In the genomic region with DNA sequence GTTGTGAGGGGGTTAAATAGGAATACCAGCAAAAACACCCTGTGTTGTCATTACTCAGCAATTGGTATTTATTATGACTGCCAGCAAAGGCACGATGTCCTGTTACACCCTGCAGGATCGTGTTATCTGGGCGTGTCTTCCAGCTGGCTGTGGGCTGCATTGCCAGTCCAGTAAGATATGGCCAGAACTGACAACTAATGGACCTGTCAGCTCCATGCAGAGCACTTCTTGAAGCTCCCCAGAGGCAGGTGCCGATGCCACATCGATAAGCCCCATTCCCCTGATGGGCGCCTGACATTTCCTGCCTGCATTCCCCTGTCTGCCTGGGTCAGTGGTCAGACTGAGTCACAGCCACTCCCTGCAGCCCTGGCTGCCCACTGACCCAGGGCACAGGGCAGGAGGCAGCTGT, we compare ENCODE assay signal across 13 cellular contexts.
DNase-seq lines count a peak whose midpoint lies in the region; ATAC-seq, FAIRE-seq and TF ChIP-seq lines count a peak whose summit lies in the region.
"Had no signal": no experiment of that assay in that cellular context is flagged by ENCODE, and none has a peak within 500 bp of the region (broad histone marks: within the 10 kb centered on the region; RNA-seq: fewer than 3 reads in every experiment).

No MANE protein-coding gene starts in this region.

- no peak overlapping the region for H3K27ac ChIP-seq in RWPE1
- no peak overlapping the region for H3K27ac ChIP-seq in kidney (ENCODE audit: low read depth in 2 of 2, low read length in 2 of 2)

- no peak for FAIRE-seq in kidney (lab: Jason Lieb, UNC)

- POLR2A ChIA-PET in RWPE1 (lab: Yijun Ruan, JAX; ENCODE audit: low non-redundant PET) = no interaction called here

- DNase-seq in GM03348 (ENCODE audit: low spot score) = peak; percentile 58
- DNase-seq in RWPE1 (ENCODE audit: low spot score) = peak; percentile 84
- DNase-seq in fibroblast of the conjunctiva (ENCODE audit: low read depth) = peak; percentile 8
- peak; percentile 27 for DNase-seq in retinal pigment epithelial cell (ENCODE audit: low read depth)
- DNase-seq in hypothalamus (lab: John Stamatoyannopoulos, UW) = no peak
- DNase-seq in kidney = no peak
- DNase-seq in NCI-H345 treated with DMSO at 0.1 percent for 48 hours (lab: John Stamatoyannopoulos, UW; ENCODE audit: unreplicated experiment) = no peak
- DNase-seq: activated B cell treated with CpG ODN at 0.5 μM for 24 hours, H9, left colon, NCI-H1417 treated with DMSO at 0.1 percent for 48 hours had no signal

- no peak overlapping the region for H3K9ac ChIP-seq in kidney (ENCODE audit: low read length in 2 of 2)

- CTCF ChIA-PET in RWPE1 (lab: Yijun Ruan, JAX) = interaction anchor here (0.5 kb wide), 2 partner anchors 9 to 607 kb away, joined by 4 to 6 read pairs; no protein-coding TSS in a partner anchor

- intact Hi-C loops in kidney (cut with DNase I) = no loop called here

- peaks cover 0 to 5% of the 10 kb centered on the region in 2 donors for H3K4me1 ChIP-seq in kidney (ENCODE audit: control insufficient read depth in 1 of 2, insufficient read depth in 1 of 2, low read depth in 1 of 2, low read length in 2 of 2)

- no peak for ATAC-seq in activated CD4-positive, CD25-positive, alpha-beta regulatory T cell treated with anti-CD3 and anti-CD28 coated beads, Interleukin-2, amount 50 U/mL, for 24 hours
- ATAC-seq: left colon had no signal

- no peak overlapping the region for H3K4me3 ChIP-seq in retinal pigment epithelial cell (ENCODE audit: low read length)
- H3K4me3 ChIP-seq in kidney (ENCODE audit: low read length in 2 of 2) = no peak overlapping the region
- H3K4me3 ChIP-seq: vagina had no signal

- no peaks in the 10 kb centered on the region for H3K9me3 ChIP-seq in kidney (ENCODE audit: control insufficient read depth in 1 of 2, low read length in 2 of 2)
- H3K9me3 ChIP-seq: vagina had no signal

- no peak for TF ChIP-seq CTCF in RWPE1 (conservative IDR thresholded peaks at IDR 0.05; ENCODE audit: low read depth)
- TF ChIP-seq CTCF in retinal pigment epithelial cell (conservative IDR thresholded peaks at IDR 0.05; ENCODE audit: low read depth, low read length) = no peak
- no peak for TF ChIP-seq CTCF in kidney (IDR thresholded peaks at IDR 0.05; ENCODE audit: borderline replicate concordance, extremely low read depth, insufficient read depth)

- H3K36me3 ChIP-seq in kidney (ENCODE audit: control insufficient read depth in 1 of 2, insufficient read depth in 2 of 2, low read length in 2 of 2) = no peaks in the 10 kb centered on the region
- H3K36me3 ChIP-seq: vagina had no signal

Comparison
In these comparisons a context has a peak if more than half of its experiments do, and no peak if none do; other contexts are left out.
1. DNase-seq: peak in GM03348 (single experiment), RWPE1 (single experiment), fibroblast of the conjunctiva (single experiment) and retinal pigment epithelial cell (single experiment); none in hypothalamus (0 of 51), kidney (single experiment) and NCI-H345 treated with DMSO at 0.1 percent for 48 hours (single experiment).